In the genomic region with DNA sequence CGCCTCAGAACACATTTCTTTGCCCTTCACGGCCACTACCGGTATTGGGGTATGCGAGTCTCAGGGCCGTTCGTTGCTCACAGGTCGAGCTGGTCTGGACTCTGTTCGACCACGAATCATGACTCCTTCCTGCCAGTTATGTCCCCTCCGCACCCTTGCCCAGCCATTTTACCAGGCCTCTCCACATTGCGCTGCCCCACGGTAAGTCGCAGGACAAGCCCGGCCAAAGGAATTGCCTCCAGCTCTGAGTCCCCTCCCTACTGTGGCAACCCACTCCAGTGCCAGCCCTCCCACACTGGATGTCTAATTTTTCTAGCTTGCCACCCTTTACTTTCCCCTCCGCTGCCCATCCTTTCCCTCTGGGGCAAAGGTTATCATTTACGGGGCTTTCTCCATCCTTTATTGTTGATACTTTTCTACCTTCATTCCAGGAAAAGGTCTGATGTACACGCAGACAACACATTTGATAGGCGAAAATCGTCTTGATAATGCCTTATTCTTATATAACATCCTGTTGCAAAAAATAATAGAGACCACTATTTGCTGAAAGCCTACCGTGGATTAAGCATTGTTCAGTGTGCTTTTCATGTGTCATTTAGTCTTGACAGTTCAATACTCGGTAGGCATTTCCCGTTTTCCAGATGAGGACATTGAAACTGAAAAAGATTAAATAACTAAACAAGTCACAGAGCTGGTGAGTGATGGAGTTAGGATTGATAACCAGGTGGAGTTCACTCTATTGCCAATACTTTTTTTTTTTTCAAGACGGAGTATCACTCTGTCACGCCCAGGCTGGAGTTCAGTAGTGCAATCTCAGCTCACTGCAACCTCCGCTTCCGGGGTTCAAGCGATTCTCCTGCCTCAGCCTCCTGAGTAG, we compare ENCODE assay signal across 8 cellular contexts. TPM values are rescaled to one million over a fixed set of nuclear protein-coding genes. Genes with fewer than 3 reads are reported as not detected.
DNase-seq lines count a peak whose midpoint lies in the region; ATAC-seq, FAIRE-seq and TF ChIP-seq lines count a peak whose summit lies in the region.

No MANE protein-coding gene starts in this region.

- TF ChIP-seq CTCF in A549 (IDR thresholded peaks at IDR 0.05) (no peak), WI38 (IDR thresholded peaks at IDR 0.05; ENCODE audit: low read depth, low read length) (no peak)

- DNase-seq in A549 (ENCODE audit: low read depth in 1 of 2, low spot score in 1 of 2) (peak; percentile 46 to 58), fibroblast of gingiva (ENCODE audit: low read depth) (peak; percentile 44)
- no peak for DNase-seq in activated effector memory CD4-positive, alpha-beta T cell treated with anti-CD3 and anti-CD28 coated beads, Interleukin-2, amount 50 U/mL, for 16 hours

- H3K9me3 ChIP-seq in A549 = no peaks in the 10 kb centered on the region
- H3K9me3 ChIP-seq in neuron (ENCODE audit: low read length) = no peaks in the 10 kb centered on the region

- no peaks in the 10 kb centered on the region for H3K27me3 ChIP-seq in neuron (ENCODE audit: insufficient read depth, low read length)

- peak; percentile 48 to 57 for ATAC-seq in A549
- ATAC-seq in GM18505 (IDR thresholded peaks at IDR 0.05; ENCODE audit: unreplicated experiment) = peak; percentile 3
- ATAC-seq in HG03135 (IDR thresholded peaks at IDR 0.05; ENCODE audit: unreplicated experiment) = peak; percentile 22
- ATAC-seq in HG02798 (IDR thresholded peaks at IDR 0.05; ENCODE audit: poor library complexity, unreplicated experiment) = no peak

- CTCF ChIA-PET in A549 (lab: Yijun Ruan, JAX) = interaction anchor here (0.6 to 1.3 kb wide), 5 partner anchors 14 to 501 kb away, joined by 3 to 5 read pairs (median 3); a partner anchor contains a TSS

- no peak for TF ChIP-seq RAD21 in A549 (conservative IDR thresholded peaks at IDR 0.05 in 1 of 2, IDR thresholded peaks at IDR 0.05 in 1 of 2)

- peak overlapping the region; percentile 49 for H3K4me3 ChIP-seq in A549
- peak overlapping the region; percentile 69 for H3K4me3 ChIP-seq in WI38 (ENCODE audit: low read depth, low read length)
- H3K4me3 ChIP-seq in neuron (ENCODE audit: low read length) = peak overlapping the region; percentile 64

- 18% methylated on average over 27 of the region's 27 CpGs for WGBS in A549 (ENCODE audit: missing lambda C conversion rate)

- H2AFZ ChIP-seq in neuron (ENCODE audit: low read depth, low read length) = peak overlapping the region; percentile 40

- FAIRE-seq in A549 (lab: Jason Lieb, UNC) = no peak

- peaks cover 49% of the 10 kb centered on the region for H3K4me1 ChIP-seq in A549
- H3K4me1 ChIP-seq in neuron (ENCODE audit: insufficient read depth, low read length) = peaks cover 35% of the 10 kb centered on the region

- H3K36me3 ChIP-seq in neuron (ENCODE audit: insufficient read depth, low read length) = peaks cover 31% of the 10 kb centered on the region

- no peak for TF ChIP-seq EP300 in A549 (IDR thresholded peaks at IDR 0.05)

- H3K4me2 ChIP-seq in A549 = peak overlapping the region; percentile 85

- TF ChIP-seq POLR2A in A549 (IDR thresholded peaks at IDR 0.05; ENCODE audit: low read length) = no peak; the same call in 1 of the 2 replicates
- no peak for TF ChIP-seq POLR2A in GM18505 (IDR thresholded peaks at IDR 0.05; ENCODE audit: borderline replicate concordance, extremely low read depth, insufficient read depth, insufficient read length)

- H3K27ac ChIP-seq in A549 = peak overlapping the region; percentile 92 to 98

- POLR2A ChIA-PET in A549 (lab: Yijun Ruan, JAX) = interaction anchor here (0.5 to 3.2 kb wide), 31 partner anchors 9 to 583 kb away, joined by 3 to 38 read pairs (median 5); a partner anchor contains a TSS

TF ChIP-seq in A549, 52 proteins besides CTCF, POLR2A, EP300 and RAD21:
- TF ChIP-seq CBX8 (IDR thresholded peaks at IDR 0.05) = no peak
- TF ChIP-seq, protein P1, sequence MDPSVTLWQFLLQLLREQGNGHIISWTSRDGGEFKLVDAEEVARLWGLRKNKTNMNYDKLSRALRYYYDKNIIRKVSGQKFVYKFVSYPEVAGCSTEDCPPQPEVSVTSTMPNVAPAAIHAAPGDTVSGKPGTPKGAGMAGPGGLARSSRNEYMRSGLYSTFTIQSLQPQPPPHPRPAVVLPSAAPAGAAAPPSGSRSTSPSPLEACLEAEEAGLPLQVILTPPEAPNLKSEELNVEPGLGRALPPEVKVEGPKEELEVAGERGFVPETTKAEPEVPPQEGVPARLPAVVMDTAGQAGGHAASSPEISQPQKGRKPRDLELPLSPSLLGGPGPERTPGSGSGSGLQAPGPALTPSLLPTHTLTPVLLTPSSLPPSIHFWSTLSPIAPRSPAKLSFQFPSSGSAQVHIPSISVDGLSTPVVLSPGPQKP (IDR thresholded peaks at IDR 0.05; ENCODE audit: low read depth, low read length) = no peak
- TF ChIP-seq EHF (CRISPR knock-in tag; IDR thresholded peaks at IDR 0.05) = no peak
- TF ChIP-seq JUNB (IDR thresholded peaks at IDR 0.05) = no peak
- TF ChIP-seq, protein P2, sequence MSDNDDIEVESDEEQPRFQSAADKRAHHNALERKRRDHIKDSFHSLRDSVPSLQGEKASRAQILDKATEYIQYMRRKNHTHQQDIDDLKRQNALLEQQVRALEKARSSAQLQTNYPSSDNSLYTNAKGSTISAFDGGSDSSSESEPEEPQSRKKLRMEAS (IDR thresholded peaks at IDR 0.05) = peak; percentile 41; the same call in 1 of the 2 replicates
- TF ChIP-seq RNF2 (IDR thresholded peaks at IDR 0.05; ENCODE audit: borderline replicate concordance, low read depth) = no peak
- no peak for TF ChIP-seq RFX5 (IDR thresholded peaks at IDR 0.05)
- no peak for TF ChIP-seq BHLHE40 (IDR thresholded peaks at IDR 0.05; ENCODE audit: low read depth, low read length)
- TF ChIP-seq MAFK (IDR thresholded peaks at IDR 0.05; ENCODE audit: partially characterized antibody) = no peak
- TF ChIP-seq FOSB (CRISPR knock-in tag; IDR thresholded peaks at IDR 0.05) = 0 out of 2 replicates have a peak, but pooled peaks have one; percentile 39
- TF ChIP-seq ZSCAN20 (CRISPR knock-in tag; IDR thresholded peaks at IDR 0.05) = no peak
- TF ChIP-seq HOXB13 (CRISPR knock-in tag; IDR thresholded peaks at IDR 0.05; ENCODE audit: low read depth) = 0 out of 2 replicates have a peak, but pooled peaks have one; percentile 67
- no peak for TF ChIP-seq KDM1A (IDR thresholded peaks at IDR 0.05; ENCODE audit: low read depth)
- TF ChIP-seq NR3C1 (IDR thresholded peaks at IDR 0.05) = no peak
- TF ChIP-seq, protein P3, sequence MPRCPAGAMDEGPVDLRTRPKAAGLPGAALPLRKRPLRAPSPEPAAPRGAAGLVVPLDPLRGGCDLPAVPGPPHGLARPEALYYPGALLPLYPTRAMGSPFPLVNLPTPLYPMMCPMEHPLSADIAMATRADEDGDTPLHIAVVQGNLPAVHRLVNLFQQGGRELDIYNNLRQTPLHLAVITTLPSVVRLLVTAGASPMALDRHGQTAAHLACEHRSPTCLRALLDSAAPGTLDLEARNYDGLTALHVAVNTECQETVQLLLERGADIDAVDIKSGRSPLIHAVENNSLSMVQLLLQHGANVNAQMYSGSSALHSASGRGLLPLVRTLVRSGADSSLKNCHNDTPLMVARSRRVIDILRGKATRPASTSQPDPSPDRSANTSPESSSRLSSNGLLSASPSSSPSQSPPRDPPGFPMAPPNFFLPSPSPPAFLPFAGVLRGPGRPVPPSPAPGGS (IDR thresholded peaks at IDR 0.05) = no peak

RNA-seq across cellular contexts. Expression of a gene that starts 1.0 kb away (rescaled TPM):
- polyA plus RNA-seq in A549 (2011; rRNA removed) (437 and 557 TPM in 2 replicates), A549 (2017; fragmentation: RNase III; extraction: RNeasy Plus Mini Kit Qiagen cat#74134 plus additional on column Dnase treatment) (227 to 254 TPM (median 245 TPM) in 3 replicates)
- polyA plus RNA-seq in A549 (2012; cell fraction: cytosol; rRNA removed) = 107 and 112 TPM in 2 replicates
- 194 and 211 TPM in 2 replicates for polyA plus RNA-seq in A549 (2012; cell fraction: nucleus; rRNA removed)
- polyA minus RNA-seq in A549 (2011; rRNA and poly(A)+ RNA removed) = 218 and 240 TPM in 2 replicates

RNA-seq across cellular contexts. Expression of a gene that starts 19.5 kb away (rescaled TPM):
- polyA plus RNA-seq in A549 (2011; rRNA removed) (23.0 and 26.1 TPM in 2 replicates), A549 (2017; fragmentation: RNase III; extraction: RNeasy Plus Mini Kit Qiagen cat#74134 plus additional on column Dnase treatment) (15.2 to 18.6 TPM (median 18.2 TPM) in 3 replicates)
- 7.4 and 8.8 TPM in 2 replicates for polyA plus RNA-seq in A549 (2012; cell fraction: cytosol; rRNA removed)
- 9.8 and 12.5 TPM in 2 replicates for polyA plus RNA-seq in A549 (2012; cell fraction: nucleus; rRNA removed)
- 23.4 and 26.6 TPM in 2 replicates for polyA minus RNA-seq in A549 (2011; rRNA and poly(A)+ RNA removed)

RNA-seq across cellular contexts. Expression of a gene that starts 41.8 kb away (rescaled TPM):
- polyA plus RNA-seq in A549 (2011; rRNA removed) (50.1 and 53.5 TPM in 2 replicates), A549 (2017; fragmentation: RNase III; extraction: RNeasy Plus Mini Kit Qiagen cat#74134 plus additional on column Dnase treatment) (41.9 to 44.9 TPM (median 43.0 TPM) in 3 replicates)
- 67.9 and 68.8 TPM in 2 replicates for polyA plus RNA-seq in A549 (2012; cell fraction: cytosol; rRNA removed)
- polyA plus RNA-seq in A549 (2012; cell fraction: nucleus; rRNA removed) = 36.1 and 37.4 TPM in 2 replicates
- polyA minus RNA-seq in A549 (2011; rRNA and poly(A)+ RNA removed) = 25.5 and 36.4 TPM in 2 replicates

RNA-seq across cellular contexts. Expression of a gene that starts 52.5 kb away (rescaled TPM):
- polyA plus RNA-seq in A549 (2011; rRNA removed) (28.9 and 36.2 TPM in 2 replicates), A549 (2017; fragmentation: RNase III; extraction: RNeasy Plus Mini Kit Qiagen cat#74134 plus additional on column Dnase treatment) (25.3 to 28.7 TPM (median 27.0 TPM) in 3 replicates)
- 10.0 and 10.8 TPM in 2 replicates for polyA plus RNA-seq in A549 (2012; cell fraction: cytosol; rRNA removed)
- polyA plus RNA-seq in A549 (2012; cell fraction: nucleus; rRNA removed) = 3.6 and 6.1 TPM in 2 replicates
- 12.7 and 13.5 TPM in 2 replicates for polyA minus RNA-seq in A549 (2011; rRNA and poly(A)+ RNA removed)
